Comparison of ENCODE assay signal across 15 cellular contexts in genomic region chr2:229861431-229861830, GRCh38.
"Had no signal": no experiment of that assay in that cellular context is flagged by ENCODE, and none has a peak within 500 bp of the region (broad histone marks: within the 10 kb centered on the region; RNA-seq: fewer than 3 reads in every experiment).

No MANE protein-coding gene starts in this region.

- FAIRE-seq: keratinocyte had no signal

- H3K27ac ChIP-seq: epithelial cell of prostate had no signal

- H3K4me3 Mint-ChIP-seq: activated T-helper 1 cell treated with anti-CD3 and anti-CD28 coated beads, Interleukin-12 subunit alpha, Interleukin-12 subunit beta, Interleukin-2, Interleukin-4 antibody, amounts not matched to agents 30 ng/mL and 10 ng/mL and 1 ng/mL, durations not matched to agents 14 hours and 24 hours and 36 hours; natural killer cell treated with Interleukin-12 subunit alpha and Interleukin-12 subunit beta and Interleukin-15 and Interleukin-18, amount 100 ng/mL, for 72 hours; type B pancreatic cell had no signal

- H3K9me3 Mint-ChIP-seq: activated T-helper 1 cell treated with anti-CD3 and anti-CD28 coated beads, Interleukin-12 subunit alpha, Interleukin-12 subunit beta, Interleukin-2, Interleukin-4 antibody, amounts not matched to agents 30 ng/mL and 10 ng/mL and 1 ng/mL, durations not matched to agents 14 hours and 24 hours and 36 hours; natural killer cell treated with Interleukin-12 subunit alpha and Interleukin-12 subunit beta and Interleukin-15 and Interleukin-18, amount 100 ng/mL, for 72 hours; type B pancreatic cell had no signal

- H3K27me3 Mint-ChIP-seq: natural killer cell treated with Interleukin-12 subunit alpha and Interleukin-12 subunit beta and Interleukin-15 and Interleukin-18, amount 100 ng/mL, for 72 hours; type B pancreatic cell had no signal

- H3K27ac Mint-ChIP-seq: activated T-helper 1 cell treated with anti-CD3 and anti-CD28 coated beads, Interleukin-12 subunit alpha, Interleukin-12 subunit beta, Interleukin-2, Interleukin-4 antibody, amounts not matched to agents 30 ng/mL and 10 ng/mL and 1 ng/mL, durations not matched to agents 14 hours and 24 hours and 36 hours; natural killer cell treated with Interleukin-12 subunit alpha and Interleukin-12 subunit beta and Interleukin-15 and Interleukin-18, amount 100 ng/mL, for 72 hours; type B pancreatic cell had no signal

- DNase-seq: activated CD4-positive, alpha-beta T cell treated with anti-CD3 and anti-CD28 coated beads, Interleukin-2, amount 50 U/mL, for 1 hour; activated CD4-positive, CD25-positive, alpha-beta regulatory T cell; activated CD8-positive, alpha-beta memory T cell treated with anti-CD3 and anti-CD28 coated beads for 24 hours; aorta; dermis blood vessel endothelial cell; stimulated activated CD4-positive, alpha-beta T cell treated with anti-CD3 and anti-CD28 coated beads, Interleukin-4, amount 100 ng/mL, for 24 hours; stimulated activated naive CD4-positive, alpha-beta T cell; substantia nigra; T-helper 2 cell had no signal

- ATAC-seq: left lobe of liver; natural killer cell treated with Interleukin-12 subunit alpha and Interleukin-12 subunit beta and Interleukin-15 and Interleukin-18, amount 100 ng/mL, for 72 hours had no signal
